In genomic region chr6:17867880-17868279, GRCh38 we compare ENCODE assay signal across 12 cellular contexts.
A peak's percentile ranks its signal among the peaks of the same experiment; 100 is the strongest.
DNase-seq lines count a peak whose midpoint lies in the region; ATAC-seq, FAIRE-seq and TF ChIP-seq lines count a peak whose summit lies in the region.
"Had no signal": no experiment of that assay in that cellular context is flagged by ENCODE, and none has a peak within 500 bp of the region (broad histone marks: within the 10 kb centered on the region; RNA-seq: fewer than 3 reads in every experiment).

No MANE protein-coding gene starts in this region.

- DNase-seq in HTR-8/SVneo (ENCODE audit: insufficient read length, low spot score): peak; percentile 40
- DNase-seq in astrocyte of the cerebellum (ENCODE audit: low read depth): peak; percentile 41
- DNase-seq in left ventricle myocardium inferior: no peak
- DNase-seq in superior temporal gyrus (ENCODE audit: extremely low spot score): peak; percentile 80
- no peak for DNase-seq in ovary
- no peak for DNase-seq in CD8-positive, alpha-beta T cell
- DNase-seq in GM13977 (ENCODE audit: low spot score): no peak
- DNase-seq: activated gamma-delta T cell treated with Interleukin-2 at 50 U/mL for 16 hours, heart right ventricle, NCI-H2227 treated with DMSO at 0.1 percent for 48 hours, occipital lobe had no signal

- no peak for TF ChIP-seq CTCF in astrocyte of the cerebellum (IDR thresholded peaks at IDR 0.05; ENCODE audit: low read depth, low read length, missing control alignments)
- TF ChIP-seq CTCF in left ventricle myocardium inferior (IDR thresholded peaks at IDR 0.05; ENCODE audit: borderline replicate concordance): no peak
- no peak for TF ChIP-seq CTCF in ovary (IDR thresholded peaks at IDR 0.05)
- no peak for TF ChIP-seq CTCF in CD8-positive, alpha-beta T cell (IDR thresholded peaks at IDR 0.05)
- no peak for TF ChIP-seq CTCF in GM13977 (IDR thresholded peaks at IDR 0.05; ENCODE audit: extremely low read depth, insufficient read depth, missing control alignments)

- 33 to 60% (median 43%) methylated on average over 1 of the region's 1 CpG for WGBS in ovary, 3 donors

- H3K4me3 ChIP-seq in astrocyte of the cerebellum (ENCODE audit: low read depth, low read length) (no peak overlapping the region), left ventricle myocardium inferior (no peak overlapping the region), ovary (no peak overlapping the region)
- H3K4me3 ChIP-seq in CD8-positive, alpha-beta T cell (ENCODE audit: low read depth, low read length): no peak overlapping the region
- H3K4me3 ChIP-seq: heart right ventricle had no signal

- peaks cover 93% of the 10 kb centered on the region for H3K4me1 ChIP-seq in left ventricle myocardium inferior
- peaks cover 12% of the 10 kb centered on the region for H3K4me1 ChIP-seq in ovary (ENCODE audit: insufficient read depth)
- no peaks in the 10 kb centered on the region for H3K4me1 ChIP-seq in CD8-positive, alpha-beta T cell (ENCODE audit: insufficient read depth, low read length)

- no peaks in the 10 kb centered on the region for H3K4me1 Mint-ChIP-seq in CD8-positive, alpha-beta T cell (ENCODE audit: low read depth)

- CTCF ChIA-PET in CD8-positive, alpha-beta T cell (lab: Charles Lee): no interaction called here

- H3K9me3 ChIP-seq in left ventricle myocardium inferior (replicated peaks) (no peaks in the 10 kb centered on the region), ovary (no peaks in the 10 kb centered on the region)
- H3K9me3 ChIP-seq in CD8-positive, alpha-beta T cell (ENCODE audit: low read length): no peaks in the 10 kb centered on the region
- H3K9me3 ChIP-seq: heart right ventricle had no signal

- H3K9me3 Mint-ChIP-seq in CD8-positive, alpha-beta T cell: no peaks in the 10 kb centered on the region

- H3K27me3 ChIP-seq in left ventricle myocardium inferior (ENCODE audit: low read depth): no peaks in the 10 kb centered on the region
- H3K27me3 ChIP-seq in ovary: no peaks in the 10 kb centered on the region
- H3K27me3 ChIP-seq in CD8-positive, alpha-beta T cell (ENCODE audit: insufficient read depth, low read length): no peaks in the 10 kb centered on the region
- H3K27me3 ChIP-seq: heart right ventricle had no signal

- no peaks in the 10 kb centered on the region for H3K27me3 Mint-ChIP-seq in CD8-positive, alpha-beta T cell (ENCODE audit: low read depth)

- no peak overlapping the region for H3K27ac Mint-ChIP-seq in CD8-positive, alpha-beta T cell

- H3K27ac ChIP-seq in left ventricle myocardium inferior (replicated peaks) (peak overlapping the region; percentile 65), ovary (no peak overlapping the region)
- H3K27ac ChIP-seq in CD8-positive, alpha-beta T cell (ENCODE audit: low read depth, low read length): no peak overlapping the region

- H3K36me3 ChIP-seq in left ventricle myocardium inferior (peaks cover under 1% of the 10 kb centered on the region), ovary (no peaks in the 10 kb centered on the region)
- H3K36me3 ChIP-seq in CD8-positive, alpha-beta T cell (ENCODE audit: insufficient read depth, low read length): no peaks in the 10 kb centered on the region

- H3K4me3 Mint-ChIP-seq in CD8-positive, alpha-beta T cell: no peak overlapping the region

- POLR2A ChIA-PET in CD8-positive, alpha-beta T cell (lab: Charles Lee): no interaction called here

- no peaks in the 10 kb centered on the region for H3K36me3 Mint-ChIP-seq in CD8-positive, alpha-beta T cell

- no peak for TF ChIP-seq EP300 in ovary (IDR thresholded peaks at IDR 0.05)

- intact Hi-C loops in left ventricle myocardium inferior (cut with micrococcal nuclease) (no loop called here), ovary (cut with DNase I) (no loop called here)
- intact Hi-C loops in CD8-positive, alpha-beta T cell (cut with DNase I, micrococcal nuclease): no loop called here

- ATAC-seq in GM21529 (IDR thresholded peaks at IDR 0.05; ENCODE audit: unreplicated experiment): no peak
- no peak for ATAC-seq in CD8-positive, alpha-beta T cell

- TF ChIP-seq POLR2A in ovary (IDR thresholded peaks at IDR 0.05): no peak

- peak; percentile 66 for FAIRE-seq in HTR-8/SVneo (lab: Jason Lieb, UNC)

- in situ Hi-C loops in astrocyte of the cerebellum (cut with HindIII; ENCODE audit: low sequenced_read_pairs) (no loop called here), GM13977 (cut with MboI; ENCODE audit: low pct_unique_long_range_greater_than_20kb, low sequenced_read_pairs, unreplicated experiment) (no loop called here)

Comparison
In these comparisons a context has a peak if more than half of its experiments do, and no peak if none do; other contexts are left out.
1. DNase-seq: peak in HTR-8/SVneo (single experiment), astrocyte of the cerebellum (single experiment) and superior temporal gyrus (single experiment); none in left ventricle myocardium inferior (single experiment), ovary (0 of 5), CD8-positive, alpha-beta T cell (0 of 7) and GM13977 (single experiment).